Comparison of ENCODE assay signal across 13 cellular contexts in genomic region chr7:77811895-77812685, GRCh38. TPM values are rescaled to one million over a fixed set of nuclear protein-coding genes. Genes with fewer than 3 reads are reported as not detected.
A peak's percentile ranks its signal among the peaks of the same experiment; 100 is the strongest.
DNase-seq lines count a peak whose midpoint lies in the region; ATAC-seq, FAIRE-seq and TF ChIP-seq lines count a peak whose summit lies in the region.
"Had no signal": no experiment of that assay in that cellular context is flagged by ENCODE, and none has a peak within 500 bp of the region (broad histone marks: within the 10 kb centered on the region; RNA-seq: fewer than 3 reads in every experiment).

No MANE protein-coding gene starts in this region.

- peak; percentile 56; a peak in 5 of 6 replicates for ATAC-seq in A549
- ATAC-seq in HCT116, result no peak
- no peak for ATAC-seq in sciatic nerve

- no peak overlapping the region for H3K9ac ChIP-seq in HCT116 (ENCODE audit: low read length)
- H3K9ac ChIP-seq: BLaER1 treated with 17β-estradiol and CSF1 and Interleukin-3, amounts not matched to agents 10 nM and 100 nM had no signal

- TF ChIP-seq POLR2A in A549 (IDR thresholded peaks at IDR 0.05; ENCODE audit: low read length), result no peak
- no peak for TF ChIP-seq POLR2A in HCT116 (IDR thresholded peaks at IDR 0.05; ENCODE audit: borderline replicate concordance, extremely low read depth, insufficient read depth, insufficient read length)

- H3K4me3 ChIP-seq in A549, result no peak overlapping the region
- H3K4me3 ChIP-seq in HCT116 (replicated peaks in 1 of 2; ENCODE audit: low read depth in 1 of 2, low read length in 2 of 2), result no peak overlapping the region
- H3K4me3 ChIP-seq: BLaER1 treated with 17β-estradiol and CSF1 and Interleukin-3, amounts not matched to agents 10 nM and 100 nM; thoracic aorta had no signal

- peaks cover 11% of the 10 kb centered on the region; the same call in 2 of the 3 replicates for H3K4me1 ChIP-seq in A549
- peaks cover 0 to 8% of the 10 kb centered on the region in 2 experiments; a peak in 1 of 4 replicates for H3K4me1 ChIP-seq in HCT116 (ENCODE audit: control insufficient read depth in 1 of 2, insufficient read depth in 2 of 2, low read length in 2 of 2)

- no peak for FAIRE-seq in A549 (lab: Jason Lieb, UNC)

- H3K4me2 ChIP-seq in A549, result peak overlapping the region; percentile 43
- H3K4me2 ChIP-seq in HCT116 (ENCODE audit: low read length), result peak overlapping the region; percentile 18; the same call in 1 of the 2 replicates

- peaks cover 55% of the 10 kb centered on the region for H3K79me2 ChIP-seq in HCT116 (ENCODE audit: insufficient read depth, low read length)

- TF ChIP-seq EP300 in A549 (IDR thresholded peaks at IDR 0.05), result no peak

- BruUV-seq in HCT116 (replicated peaks; lab: Mats Ljungman, UMichigan), result no TSS peak

- no peaks in the 10 kb centered on the region for H3K27me3 ChIP-seq in HCT116 (ENCODE audit: insufficient read depth, low read length)
- H3K27me3 ChIP-seq: BLaER1 treated with 17β-estradiol and CSF1 and Interleukin-3, amounts not matched to agents 10 nM and 100 nM had no signal

- no peak overlapping the region for H3K27ac ChIP-seq in A549
- no peak overlapping the region for H3K27ac ChIP-seq in HCT116 (ENCODE audit: low read depth, low read length)
- peak overlapping the region; percentile 77 for H3K27ac ChIP-seq in angular gyrus (ENCODE audit: low read depth, low read length)
- H3K27ac ChIP-seq: BLaER1 treated with 17β-estradiol and CSF1 and Interleukin-3, amounts not matched to agents 10 nM and 100 nM had no signal

- H3K36me3 ChIP-seq in HCT116 (ENCODE audit: control insufficient read depth in 1 of 2, insufficient read depth in 2 of 2, low read length in 2 of 2), result no peaks in the 10 kb centered on the region; a peak in 1 of 4 replicates
- H3K36me3 ChIP-seq: thoracic aorta had no signal

- TF ChIP-seq RAD21 in A549 (conservative IDR thresholded peaks at IDR 0.05 in 1 of 2, IDR thresholded peaks at IDR 0.05 in 1 of 2), result no peak
- TF ChIP-seq RAD21 in HCT116 (IDR thresholded peaks at IDR 0.05; ENCODE audit: low read depth), result no peak

- POLR2A ChIA-PET in A549 (lab: Yijun Ruan, JAX) (interaction anchor here (1.5 kb wide), 1 partner anchor 14 kb away, joined by 4 read pairs; the partner anchor contains the start of genes PHTF2 and TMEM60), HCT116 (lab: Charles Lee) (no interaction called here)

- peak in 1 of 2 experiments; percentile 14 for DNase-seq in A549 (ENCODE audit: low read depth in 1 of 2, low spot score in 1 of 2)
- DNase-seq in HCT116 (ENCODE audit: low read depth, low spot score), result no peak
- DNase-seq in iris pigment epithelial cell (ENCODE audit: low read depth), result peak; percentile 83
- DNase-seq in anterior cingulate cortex (lab: John Stamatoyannopoulos, UW), result no peak
- no peak for DNase-seq in sciatic nerve (ENCODE audit: low spot score)
- DNase-seq in DMS114 treated with DMSO at 0.1 percent for 48 hours (lab: John Stamatoyannopoulos, UW; ENCODE audit: unreplicated experiment), result no peak
- DNase-seq in DMS 273 (lab: John Stamatoyannopoulos, UW; ENCODE audit: unreplicated experiment), result no peak
- DNase-seq: activated effector memory CD4-positive, alpha-beta T cell treated with Interleukin-2 at 50 U/mL for 16 hours; NCI-H1694 treated with DMSO at 0.1 percent for 48 hours; nucleus accumbens had no signal

- no peaks in the 10 kb centered on the region for H4K20me1 ChIP-seq in HCT116 (ENCODE audit: insufficient read depth)

- H3K9me3 ChIP-seq in A549, result peaks cover 17% of the 10 kb centered on the region; the same call in 2 of the 3 replicates
- peaks cover under 1 to 8% of the 10 kb centered on the region in 2 experiments; a peak in 1 of 4 replicates for H3K9me3 ChIP-seq in HCT116 (ENCODE audit: control insufficient read depth in 1 of 2, insufficient read depth in 1 of 2, low read depth in 1 of 2, low read length in 2 of 2)

- RAD21 ChIA-PET in HCT116 (lab: Charles Lee; ENCODE audit: low non-redundant PET in 1 of 2, low total read pairs in 2 of 2, uncharacterized antibody in 2 of 2, unreplicated experiment in 2 of 2), result no interaction called here

- TF ChIP-seq CTCF in A549 (IDR thresholded peaks at IDR 0.05) (no peak), HCT116 (IDR thresholded peaks at IDR 0.05 in 2 of 3, conservative IDR thresholded peaks at IDR 0.05 in 1 of 3; ENCODE audit: borderline replicate concordance in 1 of 3, insufficient read depth in 1 of 3, low read depth in 2 of 3, low read length in 2 of 3) (no peak)

- no peak overlapping the region for H2AFZ ChIP-seq in HCT116 (ENCODE audit: low read depth, low read length, poor library complexity, severe bottlenecking)

- 82% methylated on average over 1 of the region's 1 CpG for WGBS in A549 (ENCODE audit: missing lambda C conversion rate)

- CTCF ChIA-PET in A549 (lab: Yijun Ruan, JAX) (interaction anchor here (2.2 kb wide), 1 partner anchor 13 kb away, joined by 6 read pairs; the partner anchor contains the start of genes PHTF2 and TMEM60), HCT116 (lab: Charles Lee) (no interaction called here)

- intact Hi-C loops in HCT116 (cut with micrococcal nuclease), result no loop called here
- intact Hi-C loops in sciatic nerve (cut with DNase I), result no loop called here

- H3K9me2 ChIP-seq in HCT116 (ENCODE audit: insufficient read depth), result no peaks in the 10 kb centered on the region

TF ChIP-seq in A549, 52 proteins besides CTCF, POLR2A, EP300 and RAD21:
- TF ChIP-seq NPAS2 (CRISPR knock-in tag; IDR thresholded peaks at IDR 0.05; ENCODE audit: borderline replicate concordance) (no peak), GATA3 (IDR thresholded peaks at IDR 0.05; ENCODE audit: borderline replicate concordance) (peak; percentile 64; the same call in 1 of the 2 replicates)

TF ChIP-seq in HCT116, 20 proteins besides CTCF, POLR2A, EP300 and RAD21:
- TF ChIP-seq EGR1 (IDR thresholded peaks at IDR 0.05; ENCODE audit: low read depth) (no peak), ZBTB33 (IDR thresholded peaks at IDR 0.05; ENCODE audit: extremely low read depth, insufficient replicate concordance, low read length) (no peak), JUND (IDR thresholded peaks at IDR 0.05) (no peak), CBX3 (IDR thresholded peaks at IDR 0.05; ENCODE audit: low read depth) (no peak), POLR2AphosphoS5 (IDR thresholded peaks at IDR 0.05; ENCODE audit: low read depth, low read length) (no peak), FOSL1 (IDR thresholded peaks at IDR 0.05; ENCODE audit: low read depth) (no peak), ZFX (IDR thresholded peaks at IDR 0.05) (no peak), SP1 (IDR thresholded peaks at IDR 0.05; ENCODE audit: low read depth) (no peak), ELF1 (IDR thresholded peaks at IDR 0.05; ENCODE audit: borderline replicate concordance, low read depth) (no peak)
- TF ChIP-seq, protein P1, sequence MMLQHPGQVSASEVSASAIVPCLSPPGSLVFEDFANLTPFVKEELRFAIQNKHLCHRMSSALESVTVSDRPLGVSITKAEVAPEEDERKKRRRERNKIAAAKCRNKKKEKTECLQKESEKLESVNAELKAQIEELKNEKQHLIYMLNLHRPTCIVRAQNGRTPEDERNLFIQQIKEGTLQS (IDR thresholded peaks at IDR 0.05), result no peak
- TF ChIP-seq, protein P2, sequence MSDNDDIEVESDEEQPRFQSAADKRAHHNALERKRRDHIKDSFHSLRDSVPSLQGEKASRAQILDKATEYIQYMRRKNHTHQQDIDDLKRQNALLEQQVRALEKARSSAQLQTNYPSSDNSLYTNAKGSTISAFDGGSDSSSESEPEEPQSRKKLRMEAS (IDR thresholded peaks at IDR 0.05), result no peak

RNA-seq across cellular contexts. Expression of gene PHTF2, which starts 13.5 kb away (rescaled TPM):
- polyA plus RNA-seq in A549 (2011; rRNA removed) (35.5 and 41.6 TPM in 2 replicates), A549 (2017; fragmentation: RNase III; extraction: RNeasy Plus Mini Kit Qiagen cat#74134 plus additional on column Dnase treatment) (11.0 to 14.5 TPM (median 13.1 TPM) in 3 replicates)
- 7.4 and 9.1 TPM in 2 replicates for polyA plus RNA-seq in A549 (2012; cell fraction: cytosol; rRNA removed)
- polyA plus RNA-seq in A549 (2012; cell fraction: nucleus; rRNA removed), result 2.6 and 8.5 TPM in 2 replicates
- polyA minus RNA-seq in A549 (2011; rRNA and poly(A)+ RNA removed), result 11.9 and 16.4 TPM in 2 replicates
- total RNA-seq in HCT116 (2021; ENCODE audit: unreplicated experiment) (26.7 TPM), sciatic nerve (17.9 TPM)
- 6.2 and 9.5 TPM in 2 replicates for polyA plus RNA-seq in HCT116 (2012)

RNA-seq across cellular contexts. Expression of gene TMEM60, which starts 13.9 kb away (rescaled TPM):
- polyA plus RNA-seq in A549 (2011; rRNA removed), result 42.8 and 54.7 TPM in 2 replicates
- 13.8 and 15.1 TPM in 2 replicates for polyA plus RNA-seq in A549 (2012; cell fraction: cytosol; rRNA removed)
- 3.1 and 5.4 TPM in 2 replicates for polyA plus RNA-seq in A549 (2012; cell fraction: nucleus; rRNA removed)
- 26.3 to 33.8 TPM (median 29.8 TPM) in 3 replicates for polyA plus RNA-seq in A549 (2017; fragmentation: RNase III; extraction: RNeasy Plus Mini Kit Qiagen cat#74134 plus additional on column Dnase treatment)
- 6.6 and 9.3 TPM in 2 replicates for polyA minus RNA-seq in A549 (2011; rRNA and poly(A)+ RNA removed)
- 10.3 TPM for total RNA-seq in HCT116 (2021; ENCODE audit: unreplicated experiment)
- polyA plus RNA-seq in HCT116 (2012), result 5.1 and 9.4 TPM in 2 replicates
- 10.1 TPM for total RNA-seq in sciatic nerve

Comparison
In these comparisons a context has a peak if more than half of its experiments do, and no peak if none do; other contexts are left out.
1. ATAC-seq: peak in A549 (2 of 2); none in HCT116 (single experiment) and sciatic nerve (single experiment).